ENCODE assay signal across 10 cellular contexts in the genomic region with DNA sequence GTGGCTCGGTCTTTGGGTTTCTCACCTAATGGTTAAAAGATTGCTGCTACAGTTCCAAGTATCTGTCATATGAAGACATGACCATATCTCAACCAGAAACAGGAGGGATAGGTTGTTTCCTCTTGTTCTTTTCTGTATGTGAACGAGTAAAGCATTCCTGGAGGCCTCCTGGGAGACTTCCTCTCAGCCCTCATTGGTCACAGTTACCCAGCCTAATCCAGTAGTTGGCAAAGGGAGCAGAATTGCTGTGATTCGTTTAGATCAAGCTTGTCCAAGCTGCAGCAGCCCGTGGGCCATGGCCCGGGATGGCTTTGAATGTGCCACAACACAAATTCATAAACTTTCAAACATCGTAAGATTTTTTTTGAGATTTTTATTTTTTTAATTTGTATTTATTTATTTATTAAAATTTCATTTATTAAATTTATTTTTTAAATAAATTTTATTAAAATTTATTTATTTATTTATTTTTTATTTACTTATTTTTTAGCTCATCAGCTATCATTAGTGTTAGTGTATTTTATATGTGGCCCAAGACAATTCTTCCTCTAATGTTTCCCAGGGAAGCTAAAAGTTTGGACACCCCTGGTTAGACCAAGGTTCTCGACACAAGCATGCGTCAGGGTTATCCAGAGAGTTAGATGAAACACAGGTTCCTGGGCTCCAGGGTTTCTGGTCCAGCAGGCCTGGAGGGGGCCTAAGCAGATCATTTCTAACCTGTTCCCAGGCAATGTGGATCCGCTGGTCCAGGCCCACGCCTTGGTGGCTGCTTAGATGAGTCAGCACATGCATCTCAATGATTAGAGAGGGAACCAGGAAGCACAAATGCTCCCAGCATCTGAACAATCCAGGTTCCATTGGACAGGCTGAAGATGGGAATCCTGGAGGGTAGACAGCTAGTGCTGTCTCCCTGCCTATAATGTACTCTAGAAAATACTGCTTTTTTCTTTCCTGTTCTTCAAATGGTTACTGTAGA. TPM values are rescaled to one million over a fixed set of nuclear protein-coding genes. Genes with fewer than 3 reads are reported as not detected.
A peak's percentile ranks its signal among the peaks of the same experiment; 100 is the strongest.
DNase-seq lines count a peak whose midpoint lies in the region; ATAC-seq, FAIRE-seq and TF ChIP-seq lines count a peak whose summit lies in the region.
"Had no signal": no experiment of that assay in that cellular context is flagged by ENCODE, and none has a peak within 500 bp of the region (broad histone marks: within the 10 kb centered on the region; RNA-seq: fewer than 3 reads in every experiment).

No MANE protein-coding gene starts in this region.

- WGBS in pancreas, 2 donors, result 93 to 94% methylated on average over 10 of the region's 10 CpGs

- intact Hi-C loops in pancreas (cut with DNase I), result no loop called here

- no peak for DNase-seq in T-helper 2 cell treated with Interferon-gamma antibody and Interleukin-4, amounts not matched to agents 5 μg/mL and 100 μg/mL, for 36 hours (ENCODE audit: low spot score)
- DNase-seq in T-helper 2 cell, result no peak
- peak; percentile 10 for DNase-seq in OCI-M1 (lab: John Stamatoyannopoulos, UW)
- no peak for DNase-seq in pancreas
- no peak for DNase-seq in nephron progenitor cell
- no peak for DNase-seq in NCI-H2196 (lab: John Stamatoyannopoulos, UW; ENCODE audit: unreplicated experiment)
- no peak for DNase-seq in 8988T
- DNase-seq: activated CD4-positive, alpha-beta T cell treated with anti-CD3 and anti-CD28 coated beads, Interleukin-2, amount 10 ng/mL, durations not matched to agents 7 days and 5 days; cerebellar nuclear complex had no signal

- no peaks in the 10 kb centered on the region for H3K27me3 Mint-ChIP-seq in T-helper 2 cell treated with Interferon-gamma antibody and Interleukin-4, amounts not matched to agents 5 μg/mL and 100 μg/mL, for 36 hours (ENCODE audit: low read depth)
- peaks cover 6% of the 10 kb centered on the region for H3K27me3 Mint-ChIP-seq in nephron progenitor cell (ENCODE audit: low read depth, poor library complexity)
- H3K27me3 Mint-ChIP-seq: activated CD4-positive, alpha-beta T cell treated with anti-CD3 and anti-CD28 coated beads, Interleukin-2, amount 10 ng/mL, durations not matched to agents 7 days and 5 days had no signal

- H3K27ac Mint-ChIP-seq in T-helper 2 cell treated with Interferon-gamma antibody and Interleukin-4, amounts not matched to agents 5 μg/mL and 100 μg/mL, for 36 hours, result peak overlapping the region; percentile 50
- H3K27ac Mint-ChIP-seq in nephron progenitor cell, result no peak overlapping the region
- H3K27ac Mint-ChIP-seq: activated CD4-positive, alpha-beta T cell treated with anti-CD3 and anti-CD28 coated beads, Interleukin-2, amount 10 ng/mL, durations not matched to agents 7 days and 5 days had no signal

- H3K4me1 Mint-ChIP-seq in T-helper 2 cell treated with Interferon-gamma antibody and Interleukin-4, amounts not matched to agents 5 μg/mL and 100 μg/mL, for 36 hours (ENCODE audit: low read depth), result peaks cover 3% of the 10 kb centered on the region
- no peaks in the 10 kb centered on the region for H3K4me1 Mint-ChIP-seq in nephron progenitor cell

- no peak overlapping the region for H3K4me3 Mint-ChIP-seq in T-helper 2 cell treated with Interferon-gamma antibody and Interleukin-4, amounts not matched to agents 5 μg/mL and 100 μg/mL, for 36 hours
- H3K4me3 Mint-ChIP-seq in nephron progenitor cell, result no peak overlapping the region
- H3K4me3 Mint-ChIP-seq: activated CD4-positive, alpha-beta T cell treated with anti-CD3 and anti-CD28 coated beads, Interleukin-2, amount 10 ng/mL, durations not matched to agents 7 days and 5 days had no signal

- no peak overlapping the region for H3K27ac ChIP-seq in pancreas

- H3K9me3 ChIP-seq in pancreas, result no peaks in the 10 kb centered on the region

- H3K9me3 Mint-ChIP-seq in T-helper 2 cell treated with Interferon-gamma antibody and Interleukin-4, amounts not matched to agents 5 μg/mL and 100 μg/mL, for 36 hours, result no peaks in the 10 kb centered on the region
- peaks cover 44% of the 10 kb centered on the region for H3K9me3 Mint-ChIP-seq in nephron progenitor cell

- no peak for TF ChIP-seq CTCF in pancreas (IDR thresholded peaks at IDR 0.05)
- TF ChIP-seq CTCF in nephron progenitor cell (IDR thresholded peaks at IDR 0.05), result no peak

- no peaks in the 10 kb centered on the region for H3K27me3 ChIP-seq in pancreas

- H3K36me3 Mint-ChIP-seq in T-helper 2 cell treated with Interferon-gamma antibody and Interleukin-4, amounts not matched to agents 5 μg/mL and 100 μg/mL, for 36 hours (ENCODE audit: low read depth), result peaks cover 63% of the 10 kb centered on the region
- H3K36me3 Mint-ChIP-seq in nephron progenitor cell (ENCODE audit: low read depth), result peaks cover 90% of the 10 kb centered on the region

- H3K4me1 ChIP-seq in pancreas, result no peaks in the 10 kb centered on the region

- peaks cover 0 to 19% (median 6%) of the 10 kb centered on the region in 3 donors for H3K36me3 ChIP-seq in pancreas

- peak in 1 of 4 donors; percentile 15 for ATAC-seq in pancreas

- FAIRE-seq in endometrium (lab: Jason Lieb, UNC) (peak; percentile 73), pancreas (lab: Jason Lieb, UNC) (peak; percentile 26)

- no peak overlapping the region for H3K4me3 ChIP-seq in pancreas

RNA-seq across cellular contexts. Expression of a gene that starts 25.6 kb away (rescaled TPM):
- total RNA-seq in pancreas, result 10 to 100 TPM; 13.5 to 26.5 (median 21.1) TPM
- 10 to 100 TPM; 12.2 to 23.7 TPM for polyA plus RNA-seq in pancreas

RNA-seq across cellular contexts. Expression of a gene that starts 25.9 kb away (rescaled TPM):
- 10 to 100 TPM in 5 of 6 donors, 1 to 10 TPM in 1; 9.1 to 20.0 (median 18.1) TPM for total RNA-seq in pancreas
- polyA plus RNA-seq in pancreas, result 10 to 100 TPM; 15.1 to 20.0 TPM
